Comparison of ENCODE assay signal across 11 cellular contexts in the genomic region with DNA sequence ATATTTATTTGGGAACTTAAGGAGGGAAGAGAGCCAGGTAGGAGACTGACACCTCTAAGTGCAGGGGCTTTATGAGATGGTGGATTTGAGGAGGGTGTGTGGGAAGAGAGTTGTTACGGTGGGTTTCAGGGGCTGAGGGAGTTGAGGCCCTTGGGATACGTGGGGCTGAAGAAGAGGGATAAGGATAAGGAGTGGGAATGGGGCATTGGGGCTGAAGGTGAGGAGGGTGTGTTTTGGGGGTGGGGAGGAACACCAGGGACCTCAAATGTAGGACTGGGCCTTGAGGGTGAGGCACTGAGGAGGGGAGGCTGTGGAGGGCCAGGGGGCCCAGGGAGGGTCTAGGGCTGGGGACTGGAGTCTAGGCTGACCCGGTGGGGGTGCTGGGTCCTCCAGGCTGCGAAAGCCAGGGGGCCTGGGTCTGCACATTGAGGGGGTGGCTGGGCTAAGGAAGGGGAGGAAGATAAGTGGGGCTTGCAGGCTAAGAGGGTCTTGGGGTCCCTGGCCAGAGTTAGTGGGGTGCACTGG. TPM values are rescaled to one million over a fixed set of nuclear protein-coding genes. Genes with fewer than 3 reads are reported as not detected.
A peak's percentile ranks its signal among the peaks of the same experiment; 100 is the strongest.
DNase-seq lines count a peak whose midpoint lies in the region; ATAC-seq and TF ChIP-seq lines count a peak whose summit lies in the region.
"Had no signal": no experiment of that assay in that cellular context is flagged by ENCODE, and none has a peak within 500 bp of the region (broad histone marks: within the 10 kb centered on the region; RNA-seq: fewer than 3 reads in every experiment).

No MANE protein-coding gene starts in this region.

- CTCF ChIA-PET in activated CD4-positive, alpha-beta memory T cell treated with anti-CD3 and anti-CD28 coated beads, Interleukin-2, amount 10 ng/mL, durations not matched to agents 7 days and 5 days (lab: Charles Lee) = no interaction called here

- peaks cover 29% of the 10 kb centered on the region for H3K4me1 Mint-ChIP-seq in T-helper 2 cell treated with Interferon-gamma antibody and Interleukin-4, amounts not matched to agents 5 μg/mL and 100 μg/mL, for 36 hours (ENCODE audit: low read depth)
- peaks cover 41% of the 10 kb centered on the region for H3K4me1 Mint-ChIP-seq in activated CD4-positive, alpha-beta memory T cell treated with anti-CD3 and anti-CD28 coated beads, Interleukin-2, amount 10 ng/mL, durations not matched to agents 7 days and 5 days
- peaks cover 10% of the 10 kb centered on the region for H3K4me1 Mint-ChIP-seq in glutamatergic neuron (ENCODE audit: low read depth, unreplicated experiment)
- peaks cover 37% of the 10 kb centered on the region for H3K4me1 Mint-ChIP-seq in stimulated activated effector memory CD8-positive, alpha-beta T cell treated with anti-CD3 and anti-CD28 coated beads, Interleukin-12 subunit alpha, Interleukin-12 subunit beta, amount 100 ng/mL, for 72 hours

- peak overlapping the region; percentile 89 for H3K27ac Mint-ChIP-seq in T-helper 2 cell treated with Interferon-gamma antibody and Interleukin-4, amounts not matched to agents 5 μg/mL and 100 μg/mL, for 36 hours
- peak overlapping the region; percentile 64 for H3K27ac Mint-ChIP-seq in activated CD4-positive, alpha-beta memory T cell treated with anti-CD3 and anti-CD28 coated beads, Interleukin-2, amount 10 ng/mL, durations not matched to agents 7 days and 5 days
- peak overlapping the region; percentile 50 for H3K27ac Mint-ChIP-seq in glutamatergic neuron (ENCODE audit: unreplicated experiment)
- peak overlapping the region; percentile 93 for H3K27ac Mint-ChIP-seq in stimulated activated effector memory CD8-positive, alpha-beta T cell treated with anti-CD3 and anti-CD28 coated beads, Interleukin-12 subunit alpha, Interleukin-12 subunit beta, amount 100 ng/mL, for 72 hours

- peaks cover 10% of the 10 kb centered on the region for H3K36me3 Mint-ChIP-seq in T-helper 2 cell treated with Interferon-gamma antibody and Interleukin-4, amounts not matched to agents 5 μg/mL and 100 μg/mL, for 36 hours (ENCODE audit: low read depth)
- H3K36me3 Mint-ChIP-seq in activated CD4-positive, alpha-beta memory T cell treated with anti-CD3 and anti-CD28 coated beads, Interleukin-2, amount 10 ng/mL, durations not matched to agents 7 days and 5 days (ENCODE audit: low read depth) = peaks cover 8% of the 10 kb centered on the region
- H3K36me3 Mint-ChIP-seq in glutamatergic neuron (ENCODE audit: unreplicated experiment) = no peaks in the 10 kb centered on the region
- peaks cover 13% of the 10 kb centered on the region for H3K36me3 Mint-ChIP-seq in stimulated activated effector memory CD8-positive, alpha-beta T cell treated with anti-CD3 and anti-CD28 coated beads, Interleukin-12 subunit alpha, Interleukin-12 subunit beta, amount 100 ng/mL, for 72 hours

- POLR2A ChIA-PET in activated CD4-positive, alpha-beta memory T cell treated with anti-CD3 and anti-CD28 coated beads, Interleukin-2, amount 10 ng/mL, durations not matched to agents 7 days and 5 days (lab: Charles Lee) = no interaction called here

- DNase-seq in T-helper 2 cell treated with Interferon-gamma antibody and Interleukin-4, amounts not matched to agents 5 μg/mL and 100 μg/mL, for 36 hours (ENCODE audit: low spot score) = no peak
- DNase-seq in T-helper 2 cell (no peak), glutamatergic neuron (no peak), ecto neural progenitor cell (ENCODE audit: low spot score) (no peak)
- DNase-seq in activated CD4-positive, alpha-beta memory T cell treated with anti-CD3 and anti-CD28 coated beads, Interleukin-2, amount 10 ng/mL, durations not matched to agents 7 days and 5 days = no peak
- no peak for DNase-seq in stimulated activated effector memory CD8-positive, alpha-beta T cell treated with anti-CD3 and anti-CD28 coated beads, Interleukin-12 subunit alpha, Interleukin-12 subunit beta, amount 100 ng/mL, for 72 hours (ENCODE audit: low spot score in 2 of 2)
- DNase-seq: effector CD4-positive, alpha-beta T cell; NCI-H2227 treated with DMSO at 0.1 percent for 48 hours had no signal

- H3K9me3 Mint-ChIP-seq in T-helper 2 cell treated with Interferon-gamma antibody and Interleukin-4, amounts not matched to agents 5 μg/mL and 100 μg/mL, for 36 hours = no peaks in the 10 kb centered on the region
- no peaks in the 10 kb centered on the region for H3K9me3 Mint-ChIP-seq in activated CD4-positive, alpha-beta memory T cell treated with anti-CD3 and anti-CD28 coated beads, Interleukin-2, amount 10 ng/mL, durations not matched to agents 7 days and 5 days
- peaks cover 4% of the 10 kb centered on the region for H3K9me3 Mint-ChIP-seq in glutamatergic neuron (ENCODE audit: unreplicated experiment)
- H3K9me3 Mint-ChIP-seq in stimulated activated effector memory CD8-positive, alpha-beta T cell treated with anti-CD3 and anti-CD28 coated beads, Interleukin-12 subunit alpha, Interleukin-12 subunit beta, amount 100 ng/mL, for 72 hours = no peaks in the 10 kb centered on the region

- peak overlapping the region; percentile 68 for H3K4me3 Mint-ChIP-seq in T-helper 2 cell treated with Interferon-gamma antibody and Interleukin-4, amounts not matched to agents 5 μg/mL and 100 μg/mL, for 36 hours
- H3K4me3 Mint-ChIP-seq in activated CD4-positive, alpha-beta memory T cell treated with anti-CD3 and anti-CD28 coated beads, Interleukin-2, amount 10 ng/mL, durations not matched to agents 7 days and 5 days = peak overlapping the region; percentile 72
- H3K4me3 Mint-ChIP-seq in glutamatergic neuron (ENCODE audit: unreplicated experiment) = peak overlapping the region; percentile 56
- peak overlapping the region; percentile 66 for H3K4me3 Mint-ChIP-seq in stimulated activated effector memory CD8-positive, alpha-beta T cell treated with anti-CD3 and anti-CD28 coated beads, Interleukin-12 subunit alpha, Interleukin-12 subunit beta, amount 100 ng/mL, for 72 hours

- TF ChIP-seq CTCF in glutamatergic neuron (IDR thresholded peaks at IDR 0.05; ENCODE audit: partially characterized antibody, unreplicated experiment) = no peak

- no peak for ATAC-seq in stimulated activated effector memory CD8-positive, alpha-beta T cell treated with anti-CD3 and anti-CD28 coated beads, Interleukin-12 subunit alpha, Interleukin-12 subunit beta, amount 100 ng/mL, for 72 hours
- ATAC-seq in HG02678 (IDR thresholded peaks at IDR 0.05; ENCODE audit: unreplicated experiment) (no peak), GM19328 (IDR thresholded peaks at IDR 0.05; ENCODE audit: unreplicated experiment) (no peak)

- H3K27me3 Mint-ChIP-seq in T-helper 2 cell treated with Interferon-gamma antibody and Interleukin-4, amounts not matched to agents 5 μg/mL and 100 μg/mL, for 36 hours (ENCODE audit: low read depth) = no peaks in the 10 kb centered on the region
- no peaks in the 10 kb centered on the region for H3K27me3 Mint-ChIP-seq in activated CD4-positive, alpha-beta memory T cell treated with anti-CD3 and anti-CD28 coated beads, Interleukin-2, amount 10 ng/mL, durations not matched to agents 7 days and 5 days
- peaks cover 9% of the 10 kb centered on the region for H3K27me3 Mint-ChIP-seq in glutamatergic neuron (ENCODE audit: unreplicated experiment)

RNA-seq across cellular contexts. Expression of a gene that starts 1.2 kb away (rescaled TPM):
- total RNA-seq in activated CD4-positive, alpha-beta memory T cell treated with anti-CD3 and anti-CD28 coated beads, Interleukin-2, amount 10 ng/mL, durations not matched to agents 7 days and 5 days = 10 to 100 TPM; 55.4 to 58.8 TPM
- total RNA-seq in glutamatergic neuron (ENCODE audit: unreplicated experiment) = 66.9 TPM

RNA-seq across cellular contexts. Expression of a gene that starts 53.1 kb away (rescaled TPM):
- 1 to 10 TPM; 1.4 to 1.9 TPM for total RNA-seq in activated CD4-positive, alpha-beta memory T cell treated with anti-CD3 and anti-CD28 coated beads, Interleukin-2, amount 10 ng/mL, durations not matched to agents 7 days and 5 days
- 4.1 TPM for total RNA-seq in glutamatergic neuron (ENCODE audit: unreplicated experiment)

RNA-seq across cellular contexts. Expression of a gene that starts 59.4 kb away (rescaled TPM):
- not detected for total RNA-seq in activated CD4-positive, alpha-beta memory T cell treated with anti-CD3 and anti-CD28 coated beads, Interleukin-2, amount 10 ng/mL, durations not matched to agents 7 days and 5 days
- not detected for total RNA-seq in glutamatergic neuron (ENCODE audit: unreplicated experiment)
- total RNA-seq: pulmonary artery endothelial cell had no signal
